Comparison of ENCODE assay signal across 12 cellular contexts in genomic region chr5:14671414-14671813, GRCh38. TPM values are rescaled to one million over a fixed set of nuclear protein-coding genes. Genes with fewer than 3 reads are reported as not detected.
DNase-seq lines count a peak whose midpoint lies in the region; ATAC-seq and TF ChIP-seq lines count a peak whose summit lies in the region.
"Had no signal": no experiment of that assay in that cellular context is flagged by ENCODE, and none has a peak within 500 bp of the region (broad histone marks: within the 10 kb centered on the region; RNA-seq: fewer than 3 reads in every experiment).

No MANE protein-coding gene starts in this region.

- H3K9me3 Mint-ChIP-seq in CD8-positive, alpha-beta T cell: no peaks in the 10 kb centered on the region
- no peaks in the 10 kb centered on the region for H3K9me3 Mint-ChIP-seq in activated B cell treated with CpG ODN at 0.5 μM for 24 hours
- H3K9me3 Mint-ChIP-seq: nephron had no signal

- H3K27ac Mint-ChIP-seq in CD8-positive, alpha-beta T cell: peak overlapping the region; percentile 49
- H3K27ac Mint-ChIP-seq in activated B cell treated with CpG ODN at 0.5 μM for 24 hours: peak overlapping the region; percentile 50
- H3K27ac Mint-ChIP-seq: nephron had no signal

- H3K9me3 ChIP-seq in CD8-positive, alpha-beta T cell (ENCODE audit: low read length): no peaks in the 10 kb centered on the region
- H3K9me3 ChIP-seq: vagina had no signal

- H3K4me3 ChIP-seq in CD8-positive, alpha-beta T cell (ENCODE audit: low read depth, low read length): no peak overlapping the region
- H3K4me3 ChIP-seq: vagina had no signal

- CTCF ChIA-PET in CD8-positive, alpha-beta T cell (lab: Charles Lee): interaction anchor here (2.5 to 2.6 kb wide), 2 partner anchors 13 to 23 kb away, joined by 12 to 14 read pairs; no protein-coding TSS in a partner anchor
- CTCF ChIA-PET in activated B cell treated with CpG ODN at 0.5 μM for 24 hours (lab: Charles Lee): interaction anchor here (0.9 to 1.0 kb wide), 2 partner anchors 13 to 23 kb away, joined by 3 to 5 read pairs; no protein-coding TSS in a partner anchor

- ATAC-seq in CD8-positive, alpha-beta T cell: peak; percentile 25
- ATAC-seq in GM19463 (IDR thresholded peaks at IDR 0.05; ENCODE audit: unreplicated experiment) (peak; percentile 18), activated B cell treated with CpG ODN at 0.5 μM for 24 hours (ENCODE audit: low read depth) (no peak), foreskin keratinocyte (no peak), GM21423 (IDR thresholded peaks at IDR 0.05; ENCODE audit: unreplicated experiment) (no peak)

- H3K36me3 ChIP-seq in CD8-positive, alpha-beta T cell (ENCODE audit: insufficient read depth, low read length): no peaks in the 10 kb centered on the region
- H3K36me3 ChIP-seq: brain microvascular endothelial cell had no signal

- POLR2A ChIA-PET in CD8-positive, alpha-beta T cell (lab: Charles Lee): interaction anchor here (1.3 kb wide), 1 partner anchor 36 kb away, joined by 3 read pairs; no protein-coding TSS in a partner anchor
- POLR2A ChIA-PET in activated B cell treated with CpG ODN at 0.5 μM for 24 hours (lab: Charles Lee): no interaction called here

- peaks cover 90% of the 10 kb centered on the region for H3K4me1 Mint-ChIP-seq in CD8-positive, alpha-beta T cell (ENCODE audit: low read depth)
- peaks cover 92% of the 10 kb centered on the region for H3K4me1 Mint-ChIP-seq in activated B cell treated with CpG ODN at 0.5 μM for 24 hours

- intact Hi-C loops in CD8-positive, alpha-beta T cell (cut with DNase I, micrococcal nuclease): no loop called here
- intact Hi-C loops in activated B cell treated with CpG ODN at 0.5 μM for 24 hours (cut with micrococcal nuclease): no loop called here

- DNase-seq in CD8-positive, alpha-beta T cell: no peak
- DNase-seq in activated B cell treated with CpG ODN at 0.5 μM for 24 hours: no peak
- peak in 1 of 2 donors; percentile 7 for DNase-seq in foreskin keratinocyte
- DNase-seq in amniotic stem cell (lab: John Stamatoyannopoulos, UW): no peak
- no peak for DNase-seq in NCI-H1048 (lab: John Stamatoyannopoulos, UW)
- no peak for DNase-seq in NCI-H146 (lab: John Stamatoyannopoulos, UW)
- DNase-seq: brain microvascular endothelial cell, hippocampal formation had no signal

- H3K27ac ChIP-seq in CD8-positive, alpha-beta T cell (ENCODE audit: low read depth, low read length): no peak overlapping the region
- peak overlapping the region; percentile 41 for H3K27ac ChIP-seq in foreskin keratinocyte
- H3K27ac ChIP-seq: brain microvascular endothelial cell, vagina had no signal

- peak overlapping the region; percentile 46 for H3K4me3 Mint-ChIP-seq in CD8-positive, alpha-beta T cell
- peak overlapping the region; percentile 25 for H3K4me3 Mint-ChIP-seq in activated B cell treated with CpG ODN at 0.5 μM for 24 hours
- H3K4me3 Mint-ChIP-seq: nephron had no signal

- H3K27me3 Mint-ChIP-seq in CD8-positive, alpha-beta T cell (ENCODE audit: low read depth): no peaks in the 10 kb centered on the region
- no peaks in the 10 kb centered on the region for H3K27me3 Mint-ChIP-seq in activated B cell treated with CpG ODN at 0.5 μM for 24 hours

- H3K4me1 ChIP-seq in CD8-positive, alpha-beta T cell (ENCODE audit: insufficient read depth, low read length): peaks cover 86% of the 10 kb centered on the region
- peaks cover 36% of the 10 kb centered on the region for H3K4me1 ChIP-seq in foreskin keratinocyte

- TF ChIP-seq CTCF in CD8-positive, alpha-beta T cell (IDR thresholded peaks at IDR 0.05): no peak
- no peak for TF ChIP-seq CTCF in activated B cell treated with CpG ODN at 0.5 μM for 24 hours (IDR thresholded peaks at IDR 0.05)
- no peak for TF ChIP-seq CTCF in foreskin keratinocyte (conservative IDR thresholded peaks at IDR 0.05)

- no peaks in the 10 kb centered on the region for H3K27me3 ChIP-seq in CD8-positive, alpha-beta T cell (ENCODE audit: insufficient read depth, low read length)
- no peaks in the 10 kb centered on the region for H3K27me3 ChIP-seq in foreskin keratinocyte
- H3K27me3 ChIP-seq: brain microvascular endothelial cell, vagina had no signal

- H3K36me3 Mint-ChIP-seq in CD8-positive, alpha-beta T cell: peaks cover 25% of the 10 kb centered on the region
- H3K36me3 Mint-ChIP-seq in activated B cell treated with CpG ODN at 0.5 μM for 24 hours (ENCODE audit: low read depth): peaks cover 54% of the 10 kb centered on the region

RNA-seq across cellular contexts. Expression of gene OTULIN, which starts 6.9 kb away (rescaled TPM):
- 100 to 1,000 TPM; 135 to 140 TPM for total RNA-seq in CD8-positive, alpha-beta T cell
- 94.0 and 96.5 TPM in 2 replicates for total RNA-seq in activated B cell treated with CpG ODN at 0.5 μM for 24 hours
- total RNA-seq in foreskin keratinocyte: 25.2 and 26.2 TPM in 2 replicates
- 9.0 and 11.4 TPM in 2 replicates for polyA plus RNA-seq in foreskin keratinocyte

Comparison
In these comparisons a context has a peak if more than half of its experiments do, and no peak if none do; other contexts are left out.
1. ATAC-seq: peak in CD8-positive, alpha-beta T cell (single experiment) and GM19463 (single experiment); none in activated B cell treated with CpG ODN at 0.5 μM for 24 hours (single experiment), foreskin keratinocyte (single experiment) and GM21423 (single experiment).